In genomic region chr2:215145611-215146010, GRCh38 we compare ENCODE assay signal across 23 cellular contexts. TPM values are rescaled to one million over a fixed set of nuclear protein-coding genes. Genes with fewer than 3 reads are reported as not detected.
"Had no signal": no experiment of that assay in that cellular context is flagged by ENCODE, and none has a peak within 500 bp of the region (broad histone marks: within the 10 kb centered on the region; RNA-seq: fewer than 3 reads in every experiment).

No MANE protein-coding gene starts in this region.

- H3K79me2 ChIP-seq: hepatocyte had no signal

- H3K36me3 ChIP-seq: left ventricle myocardium inferior, ovary, right atrium auricular region, right lobe of liver, suprapubic skin, thoracic aorta, tibial nerve, vagina had no signal

- H3K4me1 ChIP-seq: left ventricle myocardium inferior, right atrium auricular region, right lobe of liver, suprapubic skin, tibial nerve, vagina had no signal

- H3K9me3 ChIP-seq: left ventricle myocardium inferior, ovary, right atrium auricular region, right lobe of liver, suprapubic skin, thoracic aorta, tibial nerve, vagina had no signal

- DNase-seq: islet precursor cell; left ventricle myocardium inferior; mesendoderm; naive thymus-derived CD4-positive, alpha-beta T cell; ovary; right lobe of liver; stimulated activated CD4-positive, alpha-beta T cell treated with anti-CD3 and anti-CD28 coated beads, Interleukin-2, amount 100 ng/mL, for 24 hours; stimulated activated CD4-positive, alpha-beta T cell treated with anti-CD3 and anti-CD28 coated beads, Interleukin-4, amount 100 ng/mL, for 1 hour; stimulated activated naive CD4-positive, alpha-beta T cell had no signal

- H3K27ac ChIP-seq: hepatocyte, left ventricle myocardium inferior, ovary, right atrium auricular region, right lobe of liver, suprapubic skin, thoracic aorta, tibial nerve, vagina had no signal

- H3K4me2 ChIP-seq: hepatocyte, smooth muscle cell had no signal

- ATAC-seq: naive thymus-derived CD4-positive, alpha-beta T cell; natural killer cell treated with Interleukin-12 subunit alpha and Interleukin-12 subunit beta and Interleukin-15 and Interleukin-18, amount 100 ng/mL, for 72 hours; right lobe of liver had no signal

- H3K4me3 ChIP-seq: hepatocyte, left ventricle myocardium inferior, lung, ovary, right atrium auricular region, right lobe of liver, smooth muscle cell, suprapubic skin, thoracic aorta, tibial nerve, vagina had no signal

- H3K27me3 ChIP-seq: hepatocyte, ovary, right lobe of liver, suprapubic skin, tibial nerve, vagina had no signal

- H2AFZ ChIP-seq: hepatocyte had no signal

RNA-seq across cellular contexts. Expression of gene ABCA12, which starts 7.2 kb away (rescaled TPM):
- total RNA-seq: mononuclear cell; naive thymus-derived CD4-positive, alpha-beta T cell; natural killer cell treated with Interleukin-12 subunit alpha and Interleukin-12 subunit beta and Interleukin-15 and Interleukin-18, amount 100 ng/mL, for 72 hours; omental fat pad; right lobe of liver; skeletal muscle tissue; subcutaneous adipose tissue; tibial nerve had no signal
- polyA plus RNA-seq: naive thymus-derived CD4-positive, alpha-beta T cell; neural cell had no signal
